ENCODE assay signal across 1 cellular context in genomic region chr1:227542153-227543120, GRCh38.
TF ChIP-seq lines count a peak whose summit lies in the region.

No MANE protein-coding gene starts in this region.

TF ChIP-seq in HepG2, 621 proteins besides CTCF, POLR2A, EP300 and RAD21 (continued from another document and continues in another):
- TF ChIP-seq NFKB2 (CRISPR knock-in tag; IDR thresholded peaks at IDR 0.05; ENCODE audit: borderline replicate concordance) = peak; percentile 39; the same call in 1 of the 2 replicates
- peak; percentile 50; the same call in 1 of the 2 replicates for TF ChIP-seq ZBED4 (CRISPR knock-in tag; IDR thresholded peaks at IDR 0.05; ENCODE audit: borderline replicate concordance)
- peak; percentile 48 for TF ChIP-seq MED8 (CRISPR knock-in tag; IDR thresholded peaks at IDR 0.05; ENCODE audit: insufficient replicate concordance)
- no peak for TF ChIP-seq ZNF251 (CRISPR knock-in tag; IDR thresholded peaks at IDR 0.05)
- TF ChIP-seq ZBTB7B (CRISPR knock-in tag; IDR thresholded peaks at IDR 0.05) = peak; percentile 75
- TF ChIP-seq AFF4 (CRISPR knock-in tag; IDR thresholded peaks at IDR 0.05) = no peak
- TF ChIP-seq ZNF546 (CRISPR knock-in tag; conservative IDR thresholded peaks at IDR 0.05) = peak; percentile 80; the same call in 1 of the 2 replicates
- TF ChIP-seq IRF2 (CRISPR knock-in tag; IDR thresholded peaks at IDR 0.05) = peak; percentile 64; the same call in 1 of the 2 replicates
- 0 out of 2 replicates have a peak, but pooled peaks have one; percentile 19 for TF ChIP-seq ZFAT (CRISPR knock-in tag; conservative IDR thresholded peaks at IDR 0.05)
- TF ChIP-seq ZFP62 (CRISPR knock-in tag; IDR thresholded peaks at IDR 0.05) = no peak
- TF ChIP-seq XRCC5 (optimal IDR thresholded peaks at IDR 0.05; ENCODE audit: low read length) = peak; percentile 68
- peak; percentile 40; the same call in 1 of the 2 replicates for TF ChIP-seq ZSCAN21 (CRISPR knock-in tag; IDR thresholded peaks at IDR 0.05; ENCODE audit: borderline replicate concordance)
- TF ChIP-seq PPARG (CRISPR knock-in tag; conservative IDR thresholded peaks at IDR 0.05) = no peak; the same call in 1 of the 2 replicates
- TF ChIP-seq NKX3-1 (CRISPR knock-in tag; IDR thresholded peaks at IDR 0.05) = peak; percentile 36; the same call in 1 of the 2 replicates
- TF ChIP-seq HNF1B (CRISPR knock-in tag; IDR thresholded peaks at IDR 0.05) = peak; percentile 39; the same call in 1 of the 2 replicates
- peak; percentile 55 to 88; a peak in 3 of 4 replicates for TF ChIP-seq HMGXB4 (CRISPR knock-in tag; IDR thresholded peaks at IDR 0.05; ENCODE audit: borderline replicate concordance in 1 of 2, low read depth in 1 of 2)
- peak; percentile 78 for TF ChIP-seq PHF8 (CRISPR knock-in tag; IDR thresholded peaks at IDR 0.05)
- TF ChIP-seq KLF15 (CRISPR knock-in tag; IDR thresholded peaks at IDR 0.05; ENCODE audit: borderline replicate concordance) = no peak
- 0 out of 2 replicates have a peak, but pooled peaks have one; percentile 68 for TF ChIP-seq ZNF468 (CRISPR knock-in tag; IDR thresholded peaks at IDR 0.05)
- TF ChIP-seq FOXA3 (CRISPR knock-in tag; IDR thresholded peaks at IDR 0.05) = peak; percentile 39
- no peak for TF ChIP-seq ZNF569 (CRISPR knock-in tag; IDR thresholded peaks at IDR 0.05; ENCODE audit: borderline replicate concordance)
- TF ChIP-seq ZNF784 (CRISPR knock-in tag; IDR thresholded peaks at IDR 0.05; ENCODE audit: borderline replicate concordance) = peak; percentile 83; the same call in 1 of the 2 replicates
- TF ChIP-seq RXRB (CRISPR knock-in tag; IDR thresholded peaks at IDR 0.05; ENCODE audit: borderline replicate concordance) = 0 out of 2 replicates have a peak, but pooled peaks have one; percentile 35
- peak; percentile 79; the same call in 1 of the 2 replicates for TF ChIP-seq CBX5 (CRISPR knock-in tag; IDR thresholded peaks at IDR 0.05; ENCODE audit: borderline replicate concordance)
- no peak for TF ChIP-seq HINFP (CRISPR knock-in tag; IDR thresholded peaks at IDR 0.05; ENCODE audit: low read depth)
- TF ChIP-seq ZNF549 (CRISPR knock-in tag; IDR thresholded peaks at IDR 0.05) = 0 out of 2 replicates have a peak, but pooled peaks have one; percentile 26
- no peak for TF ChIP-seq FOXA1 (IDR thresholded peaks at IDR 0.05)
- no peak for TF ChIP-seq FOXA1 (CRISPR knock-in tag; IDR thresholded peaks at IDR 0.05)
- peak; percentile 80; the same call in 1 of the 2 replicates for TF ChIP-seq MYC (CRISPR knock-in tag; IDR thresholded peaks at IDR 0.05; ENCODE audit: borderline replicate concordance)
- TF ChIP-seq ELF1 (CRISPR knock-in tag; IDR thresholded peaks at IDR 0.05) = peak; percentile 59; the same call in 1 of the 2 replicates
- no peak for TF ChIP-seq ZNF260 (CRISPR knock-in tag; IDR thresholded peaks at IDR 0.05; ENCODE audit: borderline replicate concordance, low read depth)
- no peak for TF ChIP-seq SYNCRIP (IDR thresholded peaks at IDR 0.05; ENCODE audit: insufficient read depth, low read depth, low read length)
- TF ChIP-seq ARNT2 (CRISPR knock-in tag; IDR thresholded peaks at IDR 0.05; ENCODE audit: low read depth) = 0 out of 2 replicates have a peak, but pooled peaks have one; percentile 30
- peak; percentile 71 for TF ChIP-seq KAT8 (CRISPR knock-in tag; IDR thresholded peaks at IDR 0.05)
- peak; percentile 94 for TF ChIP-seq GABPB1 (CRISPR knock-in tag; IDR thresholded peaks at IDR 0.05)
- peak; percentile 72; the same call in 1 of the 2 replicates for TF ChIP-seq SPEN (CRISPR knock-in tag; IDR thresholded peaks at IDR 0.05; ENCODE audit: low read depth)
- TF ChIP-seq ZBTB38 (CRISPR knock-in tag; IDR thresholded peaks at IDR 0.05) = peak; percentile 67; the same call in 1 of the 2 replicates
- peak; percentile 82 for TF ChIP-seq KDM5B (CRISPR knock-in tag; IDR thresholded peaks at IDR 0.05; ENCODE audit: borderline replicate concordance)
- 0 out of 2 replicates have a peak, but pooled peaks have one; percentile 31 for TF ChIP-seq ZNF770 (CRISPR knock-in tag; IDR thresholded peaks at IDR 0.05)
- peak; percentile 47; the same call in 1 of the 2 replicates for TF ChIP-seq GATAD2A (CRISPR knock-in tag; IDR thresholded peaks at IDR 0.05)
- TF ChIP-seq KLF12 (CRISPR knock-in tag; IDR thresholded peaks at IDR 0.05; ENCODE audit: borderline replicate concordance) = 0 out of 2 replicates have a peak, but pooled peaks have one; percentile 48
- TF ChIP-seq SMARCC2 (IDR thresholded peaks at IDR 0.05) = no peak
- 0 out of 2 replicates have a peak, but pooled peaks have one; percentile 24 for TF ChIP-seq ZNF224 (CRISPR knock-in tag; IDR thresholded peaks at IDR 0.05)
- peak; percentile 49 for TF ChIP-seq MXD1 (CRISPR knock-in tag; IDR thresholded peaks at IDR 0.05)
- TF ChIP-seq GATA4 (IDR thresholded peaks at IDR 0.05; ENCODE audit: borderline replicate concordance, low read depth) = no peak; the same call in 1 of the 2 replicates
